In genomic region chr12:48551636-48552035, GRCh38 we compare ENCODE assay signal across 11 cellular contexts. TPM values are rescaled to one million over a fixed set of nuclear protein-coding genes. Genes with fewer than 3 reads are reported as not detected.
"Had no signal": no experiment of that assay in that cellular context is flagged by ENCODE, and none has a peak within 500 bp of the region (broad histone marks: within the 10 kb centered on the region; RNA-seq: fewer than 3 reads in every experiment).

No MANE protein-coding gene starts in this region.

RNA-seq across cellular contexts. Expression of gene LALBA, which starts 18.2 kb away (rescaled TPM):
- total RNA-seq: OCI-LY7, PC-3, PC-9, Peyer's patch, Right ventricle myocardium inferior, Right ventricle myocardium superior, RPMI7951, SJCRH30, SJSA1, SK-MEL-5 had no signal
- polyA plus RNA-seq: SK-N-SH had no signal

RNA-seq across cellular contexts. Expression of gene OR8S1, which starts 26.2 kb away (rescaled TPM):
- total RNA-seq: OCI-LY7, PC-3, PC-9, Peyer's patch, Right ventricle myocardium inferior, Right ventricle myocardium superior, RPMI7951, SJCRH30, SJSA1, SK-MEL-5 had no signal
- polyA plus RNA-seq: SK-N-SH had no signal
